Comparison of ENCODE assay signal across 26 cellular contexts in the genomic region with DNA sequence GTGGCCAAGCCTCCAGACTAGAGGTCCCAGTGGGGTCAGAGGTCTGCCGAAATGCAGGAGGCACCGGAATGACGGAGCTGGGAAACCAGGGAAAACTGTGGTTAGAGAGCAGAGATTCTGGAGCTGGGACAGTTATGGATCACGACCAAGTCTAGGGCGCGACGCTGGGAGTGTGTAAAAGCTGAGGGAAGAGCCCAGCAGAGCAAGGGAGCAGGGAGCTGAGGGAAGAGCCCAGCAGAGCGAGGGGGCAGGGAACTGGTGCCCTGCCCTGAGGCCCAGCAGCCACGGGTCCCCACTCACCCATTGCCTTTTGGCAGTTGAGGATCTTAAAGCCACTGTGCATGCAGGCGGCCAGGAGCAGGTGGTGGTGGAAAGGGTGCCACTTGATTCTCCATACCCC.
"Had no signal": no experiment of that assay in that cellular context is flagged by ENCODE, and none has a peak within 500 bp of the region (broad histone marks: within the 10 kb centered on the region; RNA-seq: fewer than 3 reads in every experiment).

No MANE protein-coding gene starts in this region.

- H3K9me3 Mint-ChIP-seq: type B pancreatic cell had no signal

- H3K4me3 ChIP-seq: adrenal gland, ascending aorta, coronary artery, mucosa of descending colon, thoracic aorta, vagina had no signal

- H3K27me3 Mint-ChIP-seq: progenitor cell of endocrine pancreas, type B pancreatic cell had no signal

- DNase-seq: activated CD4-positive, alpha-beta T cell treated with anti-CD3 and anti-CD28 coated beads for 1 hour; activated CD4-positive, alpha-beta T cell treated with anti-CD3 and anti-CD28 coated beads, Interleukin-2, amount 50 U/mL, for 1 hour; activated CD8-positive, alpha-beta T cell treated with anti-CD3 and anti-CD28 coated beads, Interleukin-2, amount 10 ng/mL, durations not matched to agents 7 days and 5 days; activated effector memory CD4-positive, alpha-beta T cell treated with Interleukin-2 at 50 U/mL for 16 hours; activated naive CD4-positive, alpha-beta T cell treated with anti-CD3 and anti-CD28 coated beads, Interleukin-2, amount 50 U/mL, for 16 hours; adrenal gland; cerebellar nuclear complex; erythroblast; foreskin fibroblast; left colon; mesenchymal stem cell; mucosa of descending colon; retina; stimulated activated CD4-positive, alpha-beta T cell treated with anti-CD3 and anti-CD28 coated beads, Interleukin-2, amount 100 ng/mL, for 48 hours; stimulated activated CD8-positive, alpha-beta memory T cell treated with anti-CD3 and anti-CD28 coated beads, Interleukin-4, amount 100 ng/mL, for 48 hours; stimulated activated naive CD4-positive, alpha-beta T cell treated with Interleukin-2 at 50 U/mL for 16 hours; T-helper 1 cell; T-helper 9 cell had no signal

- H3K27ac Mint-ChIP-seq: progenitor cell of endocrine pancreas, type B pancreatic cell had no signal

- FAIRE-seq: endometrium, keratinocyte had no signal

- H3K27me3 ChIP-seq: adrenal gland, ascending aorta, vagina had no signal

- H3K9me3 ChIP-seq: adrenal gland, ascending aorta, mucosa of descending colon, thoracic aorta, vagina had no signal

- H3K27ac ChIP-seq: adrenal gland, ascending aorta, coronary artery, thoracic aorta, vagina had no signal

- H3K4me1 ChIP-seq: adrenal gland, ascending aorta, vagina had no signal

- ATAC-seq: activated CD8-positive, alpha-beta T cell treated with anti-CD3 and anti-CD28 coated beads, Interleukin-2, amount 10 ng/mL, durations not matched to agents 7 days and 5 days; left colon; mucosa of descending colon had no signal

- H3K4me3 Mint-ChIP-seq: activated CD8-positive, alpha-beta T cell treated with anti-CD3 and anti-CD28 coated beads, Interleukin-2, amount 10 ng/mL, durations not matched to agents 7 days and 5 days; type B pancreatic cell had no signal
